8 cellular contexts compared by ENCODE assay signal in the genomic region with DNA sequence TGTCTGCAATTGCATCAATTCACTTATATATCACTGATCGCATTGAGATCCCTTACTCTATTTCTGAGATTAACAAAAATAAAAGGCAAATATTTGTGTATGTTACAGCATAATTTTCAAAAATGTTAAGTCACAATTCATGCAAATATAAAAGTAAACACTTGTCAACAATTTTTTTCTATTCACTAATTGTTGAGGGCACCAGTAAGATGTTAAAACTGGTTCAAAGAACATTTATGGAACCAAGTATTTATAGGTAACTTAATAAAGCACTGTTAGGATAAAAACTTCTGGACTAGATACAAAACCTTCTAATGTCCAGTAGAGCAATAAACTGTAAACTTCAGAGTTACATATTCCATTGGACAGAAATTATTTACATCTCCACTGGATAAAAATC.
"Had no signal": no experiment of that assay in that cellular context is flagged by ENCODE, and none has a peak within 500 bp of the region (broad histone marks: within the 10 kb centered on the region; RNA-seq: fewer than 3 reads in every experiment).

No MANE protein-coding gene starts in this region.

- ATAC-seq: GM12878 had no signal

- FAIRE-seq: G401.6, GM12878, GM12891, GM12892, GM18507, GM19239 had no signal

- H3K4me3 ChIP-seq: GM12878 had no signal

- DNase-seq: GDM1, GF-D8 had no signal
